ENCODE assay signal across 27 cellular contexts in the genomic region with DNA sequence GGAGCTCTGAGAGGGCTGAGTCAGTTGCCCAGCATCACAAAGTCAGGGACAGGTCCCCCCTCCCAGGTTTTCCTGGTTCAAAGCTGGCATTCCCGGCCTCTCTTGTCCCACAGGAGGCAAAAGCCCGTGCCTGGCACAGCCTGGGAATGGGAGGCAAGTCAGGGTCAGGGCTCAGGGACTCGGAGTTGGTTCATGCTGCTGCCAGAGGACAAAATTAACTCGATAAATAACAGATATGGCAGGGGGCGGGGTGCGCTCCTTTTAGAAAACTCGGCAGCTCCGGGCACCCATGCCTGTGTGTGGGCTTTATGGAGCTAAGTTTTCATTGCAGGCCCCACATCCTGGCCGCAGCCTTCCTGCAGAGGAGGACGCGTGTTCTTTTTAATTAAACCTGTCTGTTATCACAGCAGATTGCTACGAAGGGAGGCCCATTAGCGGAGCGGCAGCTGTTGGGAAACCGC.
DNase-seq lines count a peak whose midpoint lies in the region; ATAC-seq and TF ChIP-seq lines count a peak whose summit lies in the region.
"Had no signal": no experiment of that assay in that cellular context is flagged by ENCODE, and none has a peak within 500 bp of the region (broad histone marks: within the 10 kb centered on the region; RNA-seq: fewer than 3 reads in every experiment).

No MANE protein-coding gene starts in this region.

- in situ Hi-C loops in mammary epithelial cell (cut with MboI; ENCODE audit: low sequenced_read_pairs in 2 of 2) = no loop called here

- H3K9ac ChIP-seq in mammary epithelial cell (ENCODE audit: insufficient read depth, low read length) = no peak overlapping the region

- H3K4me1 ChIP-seq in mammary epithelial cell (ENCODE audit: insufficient read depth, low read length) (no peaks in the 10 kb centered on the region), heart left ventricle (peaks cover 0 to 10% (median 0%) of the 10 kb centered on the region in 12 donors), spleen (no peaks in the 10 kb centered on the region)
- H3K4me1 ChIP-seq in CD8-positive, alpha-beta memory T cell (ENCODE audit: insufficient read depth, low read length) = no peaks in the 10 kb centered on the region

- H4K20me1 ChIP-seq in mammary epithelial cell (ENCODE audit: insufficient read depth, low read length) = peaks cover 2% of the 10 kb centered on the region

- intact Hi-C loops in mammary epithelial cell (cut with micrococcal nuclease) = no loop called here
- intact Hi-C loops in MCF 10A (cut with micrococcal nuclease) = no loop called here
- intact Hi-C loops in heart left ventricle (cut with DNase I) = loop anchor here in 2 of 10 donors (5.0 kb wide), 1 partner anchor 34 kb away; no protein-coding TSS in a partner anchor
- intact Hi-C loops in spleen (cut with DNase I; ENCODE audit: low total_unique reads) = no loop called here

- H3K27me3 ChIP-seq in mammary epithelial cell (ENCODE audit: insufficient read depth, low read length) (no peaks in the 10 kb centered on the region), heart left ventricle (no peaks in the 10 kb centered on the region), spleen (replicated peaks in 1 of 7) (peaks cover 0 to 7% (median 0%) of the 10 kb centered on the region in 7 donors)
- no peaks in the 10 kb centered on the region for H3K27me3 ChIP-seq in CD8-positive, alpha-beta memory T cell (ENCODE audit: insufficient read depth, low read length, poor library complexity, severe bottlenecking)

- DNase-seq in mammary epithelial cell (no peak), MCF 10A (ENCODE audit: unreplicated experiment) (no peak), NCI-H1694 (lab: John Stamatoyannopoulos, UW) (peak; percentile 51), heart left ventricle (peak in 1 of 5 donors; percentile 62), spleen (peak; percentile 35), LoVo (ENCODE audit: low spot score) (no peak), COLO668 (lab: John Stamatoyannopoulos, UW; ENCODE audit: unreplicated experiment) (no peak)
- DNase-seq in CD8-positive, alpha-beta memory T cell = no peak
- DNase-seq: ACHN; activated CD4-positive, alpha-beta T cell treated with anti-CD3 and anti-CD28 coated beads for 36 hours; activated CD8-positive, alpha-beta memory T cell treated with anti-CD3 and anti-CD28 coated beads, Interleukin-2, amount 50 U/mL, for 48 hours; activated CD8-positive, alpha-beta T cell treated with anti-CD3 and anti-CD28 coated beads for 36 hours; activated naive CD4-positive, alpha-beta T cell treated with anti-CD3 and anti-CD28 coated beads for 36 hours; CD8-positive, alpha-beta T cell; central memory CD4-positive, alpha-beta T cell; dermis blood vessel endothelial cell; kidney glomerular epithelial cell; mucosa of descending colon; NCI-H1105; PC-9; SHP77; T-helper 9 cell had no signal

- TF ChIP-seq CTCF in mammary epithelial cell (conservative IDR thresholded peaks at IDR 0.05 in 1 of 2, IDR thresholded peaks at IDR 0.05 in 1 of 2; ENCODE audit: extremely low read depth in 1 of 2, insufficient read depth in 1 of 2, low read depth in 1 of 2, low read length in 2 of 2) (no peak), MCF 10A (IDR thresholded peaks at IDR 0.05; ENCODE audit: unreplicated experiment) (no peak), heart left ventricle (IDR thresholded peaks at IDR 0.05) (no peak), spleen (IDR thresholded peaks at IDR 0.05 in 8 of 11, conservative IDR thresholded peaks at IDR 0.05 in 3 of 11) (no peak)

- H3K36me3 ChIP-seq in mammary epithelial cell (ENCODE audit: insufficient read depth, low read length) = no peaks in the 10 kb centered on the region
- H3K36me3 ChIP-seq in heart left ventricle = no peaks in the 10 kb centered on the region
- H3K36me3 ChIP-seq in spleen = no peaks in the 10 kb centered on the region
- no peaks in the 10 kb centered on the region for H3K36me3 ChIP-seq in CD8-positive, alpha-beta memory T cell (ENCODE audit: insufficient read depth, low read length)

- H3K27ac ChIP-seq in mammary epithelial cell (ENCODE audit: insufficient read depth, low read depth, low read length) = no peak overlapping the region
- peak overlapping the region in 2 of 12 donors; percentile 32 to 34 for H3K27ac ChIP-seq in heart left ventricle
- H3K27ac ChIP-seq in spleen = no peak overlapping the region
- no peak overlapping the region for H3K27ac ChIP-seq in CD8-positive, alpha-beta memory T cell (ENCODE audit: low read depth, low read length)
- H3K27ac ChIP-seq: PC-9 had no signal

- H3K27ac Mint-ChIP-seq in MCF 10A (ENCODE audit: low read depth, unreplicated experiment) = no peak overlapping the region
- H3K27ac Mint-ChIP-seq in CD8-positive, alpha-beta memory T cell = no peak overlapping the region
- H3K27ac Mint-ChIP-seq: activated CD4-positive, alpha-beta T cell treated with anti-CD3 and anti-CD28 coated beads for 36 hours; activated CD8-positive, alpha-beta T cell treated with anti-CD3 and anti-CD28 coated beads for 36 hours; activated naive CD4-positive, alpha-beta T cell treated with anti-CD3 and anti-CD28 coated beads for 36 hours; B cell; CD8-positive, alpha-beta T cell; IgD-negative memory B cell; natural killer cell treated with Interleukin-12 subunit alpha and Interleukin-12 subunit beta and Interleukin-15 and Interleukin-18, amount 100 ng/mL, for 72 hours; stimulated activated effector memory CD8-positive, alpha-beta T cell treated with anti-CD3 and anti-CD28 coated beads, Interleukin-12 subunit alpha, Interleukin-12 subunit beta, amount 100 ng/mL, for 72 hours had no signal

- CTCF ChIA-PET in mammary epithelial cell (lab: Charles Lee; ENCODE audit: low non-redundant PET) = no interaction called here
- CTCF ChIA-PET in MCF 10A (lab: Yijun Ruan, JAX) = interaction anchor here (0.5 to 4.5 kb wide), 2 partner anchors 9 to 50 kb away, joined by 3 to 27 read pairs; no protein-coding TSS in a partner anchor
- CTCF ChIA-PET in CD8-positive, alpha-beta memory T cell (lab: Charles Lee) = interaction anchor here (0.7 to 1.4 kb wide), 2 partner anchors 33 to 242 kb away, joined by 3 to 4 read pairs; no protein-coding TSS in a partner anchor

- TF ChIP-seq POLR2A in heart left ventricle (IDR thresholded peaks at IDR 0.05) (no peak), spleen (IDR thresholded peaks at IDR 0.05) (no peak)

- POLR2A ChIA-PET in MCF 10A (lab: Yijun Ruan, JAX) = interaction anchor here (0.5 kb wide), 1 partner anchor 1102 kb away, joined by 4 read pairs; no protein-coding TSS in a partner anchor
- POLR2A ChIA-PET in CD8-positive, alpha-beta memory T cell (lab: Charles Lee) = no interaction called here

- 67% methylated on average over 8 of the region's 15 CpGs for WGBS in mammary epithelial cell (ENCODE audit: low coverage, missing lambda C conversion rate)
- WGBS in heart left ventricle, 4 donors = 43 to 56% (median 50%) methylated on average over 13 to 15 of the region's 15 CpGs
- 75 to 83% (median 79%) methylated on average over 15 of the region's 15 CpGs for WGBS in spleen, 5 donors

- H3K4me1 Mint-ChIP-seq in MCF 10A (ENCODE audit: insufficient read depth, unreplicated experiment) = no peaks in the 10 kb centered on the region
- no peaks in the 10 kb centered on the region for H3K4me1 Mint-ChIP-seq in CD8-positive, alpha-beta memory T cell
- H3K4me1 Mint-ChIP-seq: activated CD4-positive, alpha-beta T cell treated with anti-CD3 and anti-CD28 coated beads for 36 hours; B cell; IgD-negative memory B cell had no signal

- BruUV-seq in mammary epithelial cell (replicated peaks; lab: Mats Ljungman, UMichigan) (no TSS peak), MCF 10A (replicated peaks; lab: Mats Ljungman, UMichigan) (no TSS peak)

- peak overlapping the region; percentile 64 for H2AFZ ChIP-seq in mammary epithelial cell (ENCODE audit: low read depth, low read length)
- H2AFZ ChIP-seq: PC-9 had no signal

- H3K9me3 ChIP-seq in mammary epithelial cell (replicated peaks; ENCODE audit: insufficient read depth, low read length) (peaks cover 2% of the 10 kb centered on the region), heart left ventricle (peaks cover 0 to 3% (median 0%) of the 10 kb centered on the region in 12 donors), spleen (no peaks in the 10 kb centered on the region)
- no peaks in the 10 kb centered on the region for H3K9me3 ChIP-seq in CD8-positive, alpha-beta memory T cell (ENCODE audit: low read length)
- H3K9me3 ChIP-seq: mucosa of descending colon had no signal

- no peaks in the 10 kb centered on the region for H3K27me3 Mint-ChIP-seq in MCF 10A (ENCODE audit: insufficient read depth, unreplicated experiment)
- peaks cover 0 to 1% of the 10 kb centered on the region in 2 donors for H3K27me3 Mint-ChIP-seq in CD8-positive, alpha-beta memory T cell
- H3K27me3 Mint-ChIP-seq: activated CD4-positive, alpha-beta T cell treated with anti-CD3 and anti-CD28 coated beads for 36 hours; activated CD8-positive, alpha-beta T cell treated with anti-CD3 and anti-CD28 coated beads for 36 hours; B cell; IgD-negative memory B cell; natural killer cell treated with Interleukin-12 subunit alpha and Interleukin-12 subunit beta and Interleukin-15 and Interleukin-18, amount 100 ng/mL, for 72 hours had no signal

- no peak overlapping the region for H3K4me3 Mint-ChIP-seq in MCF 10A (ENCODE audit: unreplicated experiment)
- no peak overlapping the region for H3K4me3 Mint-ChIP-seq in CD8-positive, alpha-beta memory T cell
- H3K4me3 Mint-ChIP-seq: activated CD4-positive, alpha-beta T cell treated with anti-CD3 and anti-CD28 coated beads for 36 hours; activated CD8-positive, alpha-beta T cell treated with anti-CD3 and anti-CD28 coated beads for 36 hours; activated naive CD4-positive, alpha-beta T cell treated with anti-CD3 and anti-CD28 coated beads for 36 hours; B cell; CD8-positive, alpha-beta T cell; IgD-negative memory B cell; natural killer cell treated with Interleukin-12 subunit alpha and Interleukin-12 subunit beta and Interleukin-15 and Interleukin-18, amount 100 ng/mL, for 72 hours; stimulated activated effector memory CD8-positive, alpha-beta T cell treated with anti-CD3 and anti-CD28 coated beads, Interleukin-12 subunit alpha, Interleukin-12 subunit beta, amount 100 ng/mL, for 72 hours had no signal

- no peak overlapping the region for H3K4me2 ChIP-seq in mammary epithelial cell (ENCODE audit: insufficient read depth, low read depth, low read length)
- H3K4me2 ChIP-seq: PC-9 had no signal

- H3K9me3 Mint-ChIP-seq in MCF 10A (ENCODE audit: unreplicated experiment) = peaks cover 7% of the 10 kb centered on the region
- no peaks in the 10 kb centered on the region for H3K9me3 Mint-ChIP-seq in CD8-positive, alpha-beta memory T cell
- H3K9me3 Mint-ChIP-seq: activated CD8-positive, alpha-beta T cell treated with anti-CD3 and anti-CD28 coated beads for 36 hours; activated naive CD4-positive, alpha-beta T cell treated with anti-CD3 and anti-CD28 coated beads for 36 hours; CD8-positive, alpha-beta T cell; natural killer cell treated with Interleukin-12 subunit alpha and Interleukin-12 subunit beta and Interleukin-15 and Interleukin-18, amount 100 ng/mL, for 72 hours; stimulated activated effector memory CD8-positive, alpha-beta T cell treated with anti-CD3 and anti-CD28 coated beads, Interleukin-12 subunit alpha, Interleukin-12 subunit beta, amount 100 ng/mL, for 72 hours had no signal

- no peaks in the 10 kb centered on the region for H3K79me2 ChIP-seq in mammary epithelial cell (ENCODE audit: insufficient read depth, low read length)

- dilution Hi-C loops in mammary epithelial cell (cut with HindIII; ENCODE audit: low sequenced_read_pairs) = no loop called here

- H3K36me3 Mint-ChIP-seq in MCF 10A (ENCODE audit: insufficient read depth, unreplicated experiment) = no peaks in the 10 kb centered on the region
- no peaks in the 10 kb centered on the region for H3K36me3 Mint-ChIP-seq in CD8-positive, alpha-beta memory T cell
- H3K36me3 Mint-ChIP-seq: CD8-positive, alpha-beta T cell; IgD-negative memory B cell; natural killer cell treated with Interleukin-12 subunit alpha and Interleukin-12 subunit beta and Interleukin-15 and Interleukin-18, amount 100 ng/mL, for 72 hours; stimulated activated effector memory CD8-positive, alpha-beta T cell treated with anti-CD3 and anti-CD28 coated beads, Interleukin-12 subunit alpha, Interleukin-12 subunit beta, amount 100 ng/mL, for 72 hours had no signal

- H3K4me3 ChIP-seq in mammary epithelial cell (replicated peaks in 1 of 3; ENCODE audit: insufficient read depth in 1 of 3, low read depth in 2 of 3, low read length in 3 of 3) (no peak overlapping the region), heart left ventricle (no peak overlapping the region), spleen (no peak overlapping the region)
- no peak overlapping the region for H3K4me3 ChIP-seq in CD8-positive, alpha-beta memory T cell (ENCODE audit: low read length)
- H3K4me3 ChIP-seq: mucosa of descending colon, PC-9 had no signal

- peak; percentile 63 to 81 (median 69) for ATAC-seq in heart left ventricle
- ATAC-seq: activated CD4-positive, alpha-beta T cell treated with anti-CD3 and anti-CD28 coated beads for 36 hours; activated CD8-positive, alpha-beta T cell treated with anti-CD3 and anti-CD28 coated beads for 36 hours; CD8-positive, alpha-beta T cell; esophagus mucosa; mucosa of descending colon; natural killer cell treated with Interleukin-12 subunit alpha and Interleukin-12 subunit beta and Interleukin-15 and Interleukin-18, amount 100 ng/mL, for 72 hours; stimulated activated effector memory CD8-positive, alpha-beta T cell treated with anti-CD3 and anti-CD28 coated beads, Interleukin-12 subunit alpha, Interleukin-12 subunit beta, amount 100 ng/mL, for 72 hours had no signal

Comparison
In these comparisons a context has a peak if more than half of its experiments do, and no peak if none do; other contexts are left out.
1. DNase-seq: peak in NCI-H1694 (single experiment) and spleen (single experiment); none in mammary epithelial cell (single experiment), MCF 10A (single experiment), CD8-positive, alpha-beta memory T cell (0 of 5), LoVo (single experiment) and COLO668 (single experiment).